18 cellular contexts compared by ENCODE assay signal in genomic region chr12:99906786-99907185, GRCh38.
DNase-seq lines count a peak whose midpoint lies in the region; ATAC-seq, FAIRE-seq and TF ChIP-seq lines count a peak whose summit lies in the region.
"Had no signal": no experiment of that assay in that cellular context is flagged by ENCODE, and none has a peak within 500 bp of the region (broad histone marks: within the 10 kb centered on the region; RNA-seq: fewer than 3 reads in every experiment).

No MANE protein-coding gene starts in this region.

- no peaks in the 10 kb centered on the region for H3K79me2 ChIP-seq in mammary epithelial cell (ENCODE audit: insufficient read depth, low read length)

- H3K4me3 ChIP-seq in mammary epithelial cell (replicated peaks in 1 of 3; ENCODE audit: insufficient read depth in 1 of 3, low read depth in 2 of 3, low read length in 3 of 3) (no peak overlapping the region), bronchial epithelial cell (ENCODE audit: low read depth, low read length) (no peak overlapping the region), thymus (ENCODE audit: low read length) (no peak overlapping the region)
- H3K4me3 ChIP-seq: BLaER1 treated with 17β-estradiol and CSF1 and Interleukin-3, amounts not matched to agents 10 nM and 100 nM; GM12878; HAP-1 had no signal

- H3K27ac Mint-ChIP-seq in MCF 10A (ENCODE audit: low read depth, unreplicated experiment) = peak overlapping the region; percentile 70
- H3K27ac Mint-ChIP-seq in stimulated activated naive B cell treated with anti-CD40 and anti-IgM and Interleukin-4, amounts not matched to agents 10 μg/mL and 1 μg/mL and 100 μg/mL, for 72 hours = no peak overlapping the region
- H3K27ac Mint-ChIP-seq: CD4-positive, CD25-positive, alpha-beta regulatory T cell had no signal

- no peaks in the 10 kb centered on the region for H3K9me3 Mint-ChIP-seq in MCF 10A (ENCODE audit: unreplicated experiment)
- peaks cover 0 to 2% of the 10 kb centered on the region in 2 donors for H3K9me3 Mint-ChIP-seq in stimulated activated naive B cell treated with anti-CD40 and anti-IgM and Interleukin-4, amounts not matched to agents 10 μg/mL and 1 μg/mL and 100 μg/mL, for 72 hours

- H3K27me3 ChIP-seq in mammary epithelial cell (ENCODE audit: insufficient read depth, low read length) (no peaks in the 10 kb centered on the region), bronchial epithelial cell (ENCODE audit: control insufficient read depth, insufficient read depth, low read length) (no peaks in the 10 kb centered on the region), thymus (ENCODE audit: control insufficient read depth, insufficient read depth) (no peaks in the 10 kb centered on the region)
- H3K27me3 ChIP-seq: BLaER1 treated with 17β-estradiol and CSF1 and Interleukin-3, amounts not matched to agents 10 nM and 100 nM had no signal

- intact Hi-C loops in MCF 10A (cut with micrococcal nuclease) = no loop called here
- intact Hi-C loops in mammary epithelial cell (cut with micrococcal nuclease) = no loop called here

- TF ChIP-seq CTCF in MCF 10A (IDR thresholded peaks at IDR 0.05; ENCODE audit: unreplicated experiment) = no peak
- TF ChIP-seq CTCF in mammary epithelial cell (conservative IDR thresholded peaks at IDR 0.05 in 1 of 2, IDR thresholded peaks at IDR 0.05 in 1 of 2; ENCODE audit: extremely low read depth in 1 of 2, insufficient read depth in 1 of 2, low read depth in 1 of 2, low read length in 2 of 2) = no peak
- TF ChIP-seq CTCF in bronchial epithelial cell (IDR thresholded peaks at IDR 0.05; ENCODE audit: insufficient read depth, low read length, severe bottlenecking) = no peak

- POLR2A ChIA-PET in MCF 10A (lab: Yijun Ruan, JAX) = no interaction called here

- no peak overlapping the region for H3K4me2 ChIP-seq in mammary epithelial cell (ENCODE audit: insufficient read depth, low read depth, low read length)
- H3K4me2 ChIP-seq: BLaER1 treated with 17β-estradiol and CSF1 and Interleukin-3, amounts not matched to agents 10 nM and 100 nM had no signal

- in situ Hi-C loops in mammary epithelial cell (cut with MboI; ENCODE audit: low sequenced_read_pairs in 2 of 2) = no loop called here

- peaks cover 3% of the 10 kb centered on the region for H3K4me1 ChIP-seq in mammary epithelial cell (ENCODE audit: insufficient read depth, low read length)
- H3K4me1 ChIP-seq in thymus (ENCODE audit: control insufficient read depth, insufficient read depth, low read length) = no peaks in the 10 kb centered on the region
- H3K4me1 ChIP-seq: HAP-1 had no signal

- no peak overlapping the region for H3K4me3 Mint-ChIP-seq in MCF 10A (ENCODE audit: unreplicated experiment)
- no peak overlapping the region for H3K4me3 Mint-ChIP-seq in stimulated activated naive B cell treated with anti-CD40 and anti-IgM and Interleukin-4, amounts not matched to agents 10 μg/mL and 1 μg/mL and 100 μg/mL, for 72 hours
- H3K4me3 Mint-ChIP-seq: CD4-positive, CD25-positive, alpha-beta regulatory T cell had no signal

- no peaks in the 10 kb centered on the region for H4K20me1 ChIP-seq in mammary epithelial cell (ENCODE audit: insufficient read depth, low read length)

- dilution Hi-C loops in mammary epithelial cell (cut with HindIII; ENCODE audit: low sequenced_read_pairs) = no loop called here

- ATAC-seq in stimulated activated naive B cell treated with anti-CD40 and anti-IgM and Interleukin-4, amounts not matched to agents 10 μg/mL and 1 μg/mL and 100 μg/mL, for 72 hours (replicated peaks) = no peak
- ATAC-seq in GM19452 (IDR thresholded peaks at IDR 0.05; ENCODE audit: unreplicated experiment) = no peak
- ATAC-seq: GM12878, HepG2 had no signal

- no peak for DNase-seq in MCF 10A (ENCODE audit: unreplicated experiment)
- no peak for DNase-seq in mammary epithelial cell
- no peak for DNase-seq in bronchial epithelial cell (ENCODE audit: low read depth)
- DNase-seq in left kidney (ENCODE audit: low read depth, low spot score) = peak; percentile 4
- DNase-seq in stimulated activated naive B cell treated with anti-CD40 and anti-IgM and Interleukin-4, amounts not matched to agents 10 μg/mL and 1 μg/mL and 100 μg/mL, for 72 hours = no peak
- no peak for DNase-seq in DMS79 (lab: John Stamatoyannopoulos, UW)
- DNase-seq: ACHN; CD4-positive, CD25-positive, alpha-beta regulatory T cell; DMS53; GOT3 had no signal

- H3K9me3 ChIP-seq in mammary epithelial cell (replicated peaks; ENCODE audit: insufficient read depth, low read length) = no peaks in the 10 kb centered on the region
- H3K9me3 ChIP-seq in thymus (ENCODE audit: control insufficient read depth) = no peaks in the 10 kb centered on the region
- H3K9me3 ChIP-seq: BLaER1 treated with 17β-estradiol and CSF1 and Interleukin-3, amounts not matched to agents 10 nM and 100 nM; HAP-1 had no signal

- CTCF ChIA-PET in MCF 10A (lab: Yijun Ruan, JAX) (no interaction called here), mammary epithelial cell (lab: Charles Lee; ENCODE audit: low non-redundant PET) (no interaction called here)

- H3K36me3 Mint-ChIP-seq in MCF 10A (ENCODE audit: insufficient read depth, unreplicated experiment) = peaks cover 7% of the 10 kb centered on the region
- H3K36me3 Mint-ChIP-seq in stimulated activated naive B cell treated with anti-CD40 and anti-IgM and Interleukin-4, amounts not matched to agents 10 μg/mL and 1 μg/mL and 100 μg/mL, for 72 hours = no peaks in the 10 kb centered on the region
- H3K36me3 Mint-ChIP-seq: CD4-positive, CD25-positive, alpha-beta regulatory T cell had no signal

- no peaks in the 10 kb centered on the region for H3K27me3 Mint-ChIP-seq in MCF 10A (ENCODE audit: insufficient read depth, unreplicated experiment)
- no peaks in the 10 kb centered on the region for H3K27me3 Mint-ChIP-seq in stimulated activated naive B cell treated with anti-CD40 and anti-IgM and Interleukin-4, amounts not matched to agents 10 μg/mL and 1 μg/mL and 100 μg/mL, for 72 hours
- H3K27me3 Mint-ChIP-seq: CD4-positive, CD25-positive, alpha-beta regulatory T cell had no signal

- H3K9ac ChIP-seq in mammary epithelial cell (ENCODE audit: insufficient read depth, low read length) = no peak overlapping the region
- H3K9ac ChIP-seq: BLaER1 treated with 17β-estradiol and CSF1 and Interleukin-3, amounts not matched to agents 10 nM and 100 nM had no signal

- FAIRE-seq in bronchial epithelial cell (lab: Jason Lieb, UNC) = peak; percentile 58
- FAIRE-seq: GM12878, GM18507, HepG2, HTR-8/SVneo had no signal

- BruUV-seq in MCF 10A (replicated peaks; lab: Mats Ljungman, UMichigan) = no TSS peak
- BruUV-seq in mammary epithelial cell (replicated peaks; lab: Mats Ljungman, UMichigan) = no TSS peak

- H3K27ac ChIP-seq in mammary epithelial cell (ENCODE audit: insufficient read depth, low read depth, low read length) (no peak overlapping the region), thymus (ENCODE audit: low read depth) (peak overlapping the region; percentile 20)

- H3K36me3 ChIP-seq in mammary epithelial cell (ENCODE audit: insufficient read depth, low read length) = no peaks in the 10 kb centered on the region
- H3K36me3 ChIP-seq in bronchial epithelial cell (ENCODE audit: control insufficient read depth, insufficient read depth, low read length) = no peaks in the 10 kb centered on the region
- no peaks in the 10 kb centered on the region for H3K36me3 ChIP-seq in thymus (ENCODE audit: control insufficient read depth, insufficient read depth)
- H3K36me3 ChIP-seq: HAP-1 had no signal

- no peak overlapping the region for H2AFZ ChIP-seq in mammary epithelial cell (ENCODE audit: low read depth, low read length)

- peaks cover 28% of the 10 kb centered on the region for H3K4me1 Mint-ChIP-seq in MCF 10A (ENCODE audit: insufficient read depth, unreplicated experiment)
- no peaks in the 10 kb centered on the region for H3K4me1 Mint-ChIP-seq in stimulated activated naive B cell treated with anti-CD40 and anti-IgM and Interleukin-4, amounts not matched to agents 10 μg/mL and 1 μg/mL and 100 μg/mL, for 72 hours
- H3K4me1 Mint-ChIP-seq: CD4-positive, CD25-positive, alpha-beta regulatory T cell had no signal

- whole genome bisulfite sequencing in mammary epithelial cell (ENCODE audit: low coverage, missing lambda C conversion rate) = no CpG with 5 or more reads among the region's 1 CpG
- WGBS in thymus = 97% methylated on average over 1 of the region's 1 CpG
